Comparison of ENCODE assay signal across 8 cellular contexts in the genomic region with DNA sequence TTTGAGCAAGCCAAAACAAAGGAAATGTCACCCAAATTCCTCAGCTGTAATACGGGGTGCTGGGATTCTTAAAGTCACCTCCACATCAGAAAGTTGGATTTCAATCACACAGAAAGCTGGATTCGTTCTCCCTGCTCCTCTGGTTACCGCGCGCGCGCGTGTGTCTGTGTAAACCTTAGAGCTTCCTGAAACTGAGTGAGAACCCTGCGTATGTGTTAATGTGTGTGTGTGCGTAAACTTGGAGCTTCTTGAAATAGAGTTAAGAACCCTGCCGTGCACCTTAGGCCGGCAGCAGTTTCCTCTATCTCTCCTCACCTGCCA.
A peak's percentile ranks its signal among the peaks of the same experiment; 100 is the strongest.
DNase-seq lines count a peak whose midpoint lies in the region; ATAC-seq and TF ChIP-seq lines count a peak whose summit lies in the region.

No MANE protein-coding gene starts in this region.

- peak overlapping the region; percentile 86 for H2AFZ ChIP-seq in neuron (ENCODE audit: low read depth, low read length)

- no peaks in the 10 kb centered on the region for H3K9me3 ChIP-seq in neuron (ENCODE audit: low read length)

- H3K36me3 ChIP-seq in neuron (ENCODE audit: insufficient read depth, low read length), result peaks cover 3% of the 10 kb centered on the region

- peak; percentile 18 for ATAC-seq in HG03135 (IDR thresholded peaks at IDR 0.05; ENCODE audit: unreplicated experiment)

- peaks cover 10% of the 10 kb centered on the region for H3K4me1 ChIP-seq in neuron (ENCODE audit: insufficient read depth, low read length)

- TF ChIP-seq CTCF in GM12864 (IDR thresholded peaks at IDR 0.05; ENCODE audit: low read depth, low read length, missing control alignments), result no peak

- no peak for DNase-seq in GM12864 (ENCODE audit: low read depth)
- peak; percentile 34 for DNase-seq in T1000 (lab: John Stamatoyannopoulos, UW)
- peak; percentile 11 for DNase-seq in fibroblast of gingiva (ENCODE audit: low read depth)
- DNase-seq in ecto neural progenitor cell (ENCODE audit: low spot score), result no peak
- DNase-seq in cerebellar nuclear complex (lab: John Stamatoyannopoulos, UW), result no peak
- no peak for DNase-seq in NCI-H1436 (lab: John Stamatoyannopoulos, UW)

- H3K4me3 ChIP-seq in GM12864 (ENCODE audit: low read depth, low read length) (peak overlapping the region; percentile 60), neuron (ENCODE audit: low read length) (peak overlapping the region; percentile 71)

- peaks cover 6% of the 10 kb centered on the region for H3K27me3 ChIP-seq in neuron (ENCODE audit: insufficient read depth, low read length)

Comparison
In these comparisons a context has a peak if more than half of its experiments do, and no peak if none do; other contexts are left out.
1. DNase-seq: peak in T1000 (single experiment) and fibroblast of gingiva (single experiment); none in GM12864 (single experiment), ecto neural progenitor cell (single experiment), cerebellar nuclear complex (0 of 2) and NCI-H1436 (single experiment).